Comparison of ENCODE assay signal across 18 cellular contexts in the genomic region with DNA sequence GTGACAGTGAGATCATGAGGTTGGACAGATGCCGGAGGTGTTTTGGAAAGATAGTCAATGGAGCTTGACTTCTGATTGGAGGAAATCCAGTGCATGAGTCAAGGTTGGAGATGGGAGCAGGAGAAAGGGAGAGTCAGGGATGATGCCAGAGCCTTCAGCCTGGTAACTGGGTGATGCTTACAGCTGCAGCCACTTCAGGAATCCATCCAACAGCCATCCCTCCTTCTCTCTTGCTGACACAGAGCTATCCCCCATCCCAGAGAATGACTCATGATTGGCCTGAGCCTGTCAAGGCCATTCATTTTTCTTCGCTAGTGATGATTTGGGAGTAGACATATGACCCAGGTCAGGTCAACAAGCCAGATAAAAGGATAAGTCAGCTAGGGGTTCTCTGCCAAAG.
DNase-seq lines count a peak whose midpoint lies in the region; ATAC-seq and TF ChIP-seq lines count a peak whose summit lies in the region.
"Had no signal": no experiment of that assay in that cellular context is flagged by ENCODE, and none has a peak within 500 bp of the region (broad histone marks: within the 10 kb centered on the region; RNA-seq: fewer than 3 reads in every experiment).

No MANE protein-coding gene starts in this region.

- TF ChIP-seq EP300 in sigmoid colon (IDR thresholded peaks at IDR 0.05): no peak

- H3K4me1 ChIP-seq in IMR-90 (ENCODE audit: control insufficient read depth, insufficient read depth, low read length) (peaks cover 9% of the 10 kb centered on the region), left lung (no peaks in the 10 kb centered on the region), sigmoid colon (peaks cover 0 to 7% (median 0%) of the 10 kb centered on the region in 4 donors)
- H3K4me1 ChIP-seq: colonic mucosa had no signal

- H2BK15ac ChIP-seq in IMR-90 (ENCODE audit: low read depth, low read length): 0 out of 3 replicates have a peak overlapping the region, but pooled peaks have one; percentile 4

- H3K4me3 ChIP-seq in IMR-90 (ENCODE audit: insufficient read depth, low read depth, low read length): no peak overlapping the region
- no peak overlapping the region for H3K4me3 ChIP-seq in brain microvascular endothelial cell (ENCODE audit: low read depth, low read length)
- H3K4me3 ChIP-seq in left lung: no peak overlapping the region
- H3K4me3 ChIP-seq in sigmoid colon: no peak overlapping the region
- H3K4me3 ChIP-seq: colonic mucosa had no signal

- no peak for TF ChIP-seq POLR2A in IMR-90 (IDR thresholded peaks at IDR 0.05; ENCODE audit: low read depth, low read length)
- TF ChIP-seq POLR2A in sigmoid colon (IDR thresholded peaks at IDR 0.05): no peak

- POLR2A ChIA-PET in IMR-90 (lab: Charles Lee; ENCODE audit: unreplicated experiment): interaction anchor here (0.7 kb wide), 1 partner anchor 59 kb away, joined by 5 read pairs; no protein-coding TSS in a partner anchor

- H3K27ac ChIP-seq in IMR-90 (ENCODE audit: insufficient read depth, low read length) (no peak overlapping the region), brain microvascular endothelial cell (no peak overlapping the region), left lung (no peak overlapping the region), sigmoid colon (no peak overlapping the region)
- H3K27ac ChIP-seq: colonic mucosa had no signal

- H4K20me1 ChIP-seq in IMR-90 (ENCODE audit: insufficient read depth, low read length): no peaks in the 10 kb centered on the region

- H3K27me3 ChIP-seq in IMR-90 (ENCODE audit: control insufficient read depth, insufficient read depth, low read length): no peaks in the 10 kb centered on the region
- H3K27me3 ChIP-seq in brain microvascular endothelial cell (replicated peaks): no peaks in the 10 kb centered on the region
- H3K27me3 ChIP-seq in left lung: no peaks in the 10 kb centered on the region
- no peaks in the 10 kb centered on the region for H3K27me3 ChIP-seq in sigmoid colon
- H3K27me3 ChIP-seq: colonic mucosa had no signal

- no peak overlapping the region for H2AK9ac ChIP-seq in IMR-90 (replicated peaks; ENCODE audit: low read depth, low read length, poor library complexity)

- no peak for TF ChIP-seq RAD21 in IMR-90 (IDR thresholded peaks at IDR 0.05; ENCODE audit: low read length)

- H3K36me3 ChIP-seq in IMR-90 (ENCODE audit: control insufficient read depth, insufficient read depth, low read length) (no peaks in the 10 kb centered on the region), brain microvascular endothelial cell (replicated peaks) (no peaks in the 10 kb centered on the region), left lung (no peaks in the 10 kb centered on the region), sigmoid colon (no peaks in the 10 kb centered on the region)
- H3K36me3 ChIP-seq: colonic mucosa had no signal

- H4K8ac ChIP-seq in IMR-90 (ENCODE audit: low read depth in 2 of 2, low read length in 2 of 2): no peak overlapping the region

- in situ Hi-C loops in IMR-90 (cut with MboI; ENCODE audit: low sequenced_read_pairs): no loop called here
- in situ Hi-C loops in brain microvascular endothelial cell (cut with HindIII; ENCODE audit: low pct_ligation_motif_present, low sequenced_read_pairs): no loop called here

- 80% methylated on average over 1 of the region's 2 CpGs; no CpG with 5 or more reads in 1 of the 2 experiments for WGBS in IMR-90 (ENCODE audit: extremely low coverage in 2 of 2, insufficient read length in 1 of 2), 2 experiments
- 90 to 94% methylated on average over 2 of the region's 2 CpGs for WGBS in sigmoid colon, 2 donors

- ATAC-seq in IMR-90 (ENCODE audit: low read depth) (peak; percentile 83), left lung (peak; percentile 55)
- ATAC-seq: activated T-cell treated with anti-CD3 and anti-CD28 coated beads, Interleukin-2, amount 50 U/mL, for 72 hours; left lobe of liver; SK-N-SH treated with all-trans-retinoic acid at 6 μM for 48 hours had no signal

- H2AK5ac ChIP-seq in IMR-90 (ENCODE audit: low read depth, low read length): no peak overlapping the region

- no peak overlapping the region for H2BK20ac ChIP-seq in IMR-90 (ENCODE audit: low read depth, low read length)

- H3K23ac ChIP-seq in IMR-90 (ENCODE audit: low read depth, low read length): no peak overlapping the region

- peak overlapping the region; percentile 11; the same call in 1 of the 2 replicates for H3K18ac ChIP-seq in IMR-90 (ENCODE audit: low read depth, low read length)

- H3K14ac ChIP-seq in IMR-90 (replicated peaks; ENCODE audit: low read depth, low read length): no peak overlapping the region

- no peak overlapping the region for H2BK120ac ChIP-seq in IMR-90 (ENCODE audit: low read depth, low read length)

- 0 out of 2 replicates have a peak, but pooled peaks cover 7% of the 10 kb centered on the region for H3K9me1 ChIP-seq in IMR-90 (ENCODE audit: insufficient read depth, low read length)

- dilution Hi-C loops in IMR-90 (cut with HindIII; ENCODE audit: low sequenced_read_pairs, unreplicated experiment): no loop called here

- intact Hi-C loops in IMR-90 (cut with micrococcal nuclease) (no loop called here), left lung (cut with DNase I) (no loop called here), sigmoid colon (cut with DNase I) (no loop called here)

- DNase-seq in AG08395 (ENCODE audit: low spot score) (peak; percentile 12), IMR-90 (peak; percentile 87), brain microvascular endothelial cell (peak; percentile 59), left lung (no peak), MV-4-11 (lab: John Stamatoyannopoulos, UW) (no peak), sigmoid colon (no peak)
- no peak for DNase-seq in central memory CD4-positive, alpha-beta T cell
- no peak for DNase-seq in stimulated activated CD4-positive, alpha-beta T cell treated with anti-CD3 and anti-CD28 coated beads, Interleukin-4, amount 100 ng/mL, for 1 hour
- DNase-seq: ACHN; activated CD4-positive, alpha-beta memory T cell treated with anti-CD3 and anti-CD28 coated beads for 36 hours; activated T-cell treated with anti-CD3 and anti-CD28 coated beads, Interleukin-2, amount 50 U/mL, for 72 hours; colonic mucosa; NCI-H2081; NCI-H69; OCI-M1; posterior cingulate gyrus had no signal

- H3K56ac ChIP-seq in IMR-90 (ENCODE audit: extremely low read depth, insufficient read depth, low read length): no peak overlapping the region

- no peak overlapping the region; the same call in 1 of the 2 replicates for H3K4me2 ChIP-seq in IMR-90 (ENCODE audit: low read depth, low read length)

- CTCF ChIA-PET in IMR-90 (lab: Yijun Ruan, JAX): no interaction called here

- H3K9me3 ChIP-seq in IMR-90 (ENCODE audit: control insufficient read depth, insufficient read depth, low read length) (no peaks in the 10 kb centered on the region), left lung (no peaks in the 10 kb centered on the region), sigmoid colon (no peaks in the 10 kb centered on the region)
- H3K9me3 ChIP-seq: colonic mucosa had no signal

- no peak overlapping the region for H3K9ac ChIP-seq in IMR-90 (ENCODE audit: low read depth, low read length)

- BruUV-seq in IMR-90 (replicated peaks; lab: Mats Ljungman, UMichigan): no TSS peak

- H4K5ac ChIP-seq in IMR-90 (ENCODE audit: low read depth, low read length): no peak overlapping the region

- H4K91ac ChIP-seq in IMR-90 (ENCODE audit: insufficient read depth, low read depth, low read length): no peak overlapping the region

- no peak overlapping the region for H2AFZ ChIP-seq in IMR-90 (replicated peaks; ENCODE audit: low read length, poor library complexity)

- TF ChIP-seq CTCF in IMR-90 (conservative IDR thresholded peaks at IDR 0.05; ENCODE audit: low read depth, low read length): no peak
- TF ChIP-seq CTCF in brain microvascular endothelial cell (IDR thresholded peaks at IDR 0.05; ENCODE audit: low read depth, low read length, missing control alignments): no peak
- TF ChIP-seq CTCF in left lung (IDR thresholded peaks at IDR 0.05): no peak
- TF ChIP-seq CTCF in sigmoid colon (IDR thresholded peaks at IDR 0.05): no peak

- H3K79me1 ChIP-seq in IMR-90 (ENCODE audit: low read depth in 1 of 2, low read length in 2 of 2): no peaks in the 10 kb centered on the region

- no peak overlapping the region for H2BK5ac ChIP-seq in IMR-90 (ENCODE audit: low read depth, low read length, poor library complexity, severe bottlenecking)

- no peak overlapping the region for H3K4ac ChIP-seq in IMR-90 (ENCODE audit: low read depth, low read length)

TF ChIP-seq in IMR-90, 13 proteins besides CTCF, POLR2A, EP300 and RAD21:
- TF ChIP-seq SMC3 (IDR thresholded peaks at IDR 0.05; ENCODE audit: low read depth, low read length): no peak
- no peak for TF ChIP-seq MAZ (IDR thresholded peaks at IDR 0.05; ENCODE audit: borderline replicate concordance, low read depth, low read length)
- TF ChIP-seq NFE2L2 (IDR thresholded peaks at IDR 0.05; ENCODE audit: low read depth, low read length): no peak
- TF ChIP-seq FOS (IDR thresholded peaks at IDR 0.05; ENCODE audit: low read depth, low read length): no peak
- TF ChIP-seq RFX5 (IDR thresholded peaks at IDR 0.05; ENCODE audit: low read depth, low read length): no peak
- no peak for TF ChIP-seq USF2 (IDR thresholded peaks at IDR 0.05; ENCODE audit: low read depth, low read length)
- no peak for TF ChIP-seq ELK1 (IDR thresholded peaks at IDR 0.05; ENCODE audit: borderline replicate concordance, low read depth, low read length)
- TF ChIP-seq MAFK (IDR thresholded peaks at IDR 0.05; ENCODE audit: low read depth, low read length): no peak
- no peak for TF ChIP-seq CEBPB (IDR thresholded peaks at IDR 0.05; ENCODE audit: low read depth, low read length)
- no peak for TF ChIP-seq CHD1 (IDR thresholded peaks at IDR 0.05; ENCODE audit: low read depth, low read length)
- no peak for TF ChIP-seq RCOR1 (IDR thresholded peaks at IDR 0.05; ENCODE audit: insufficient replicate concordance, low read length)
- TF ChIP-seq MXI1 (IDR thresholded peaks at IDR 0.05; ENCODE audit: borderline replicate concordance, low read depth, low read length): no peak

Comparison
In these comparisons a context has a peak if more than half of its experiments do, and no peak if none do; other contexts are left out.
1. DNase-seq: peak in AG08395 (single experiment), IMR-90 (single experiment) and brain microvascular endothelial cell (single experiment); none in left lung (0 of 2), MV-4-11 (single experiment), central memory CD4-positive, alpha-beta T cell (single experiment), stimulated activated CD4-positive, alpha-beta T cell treated with anti-CD3 and anti-CD28 coated beads, Interleukin-4, amount 100 ng/mL, for 1 hour (single experiment) and sigmoid colon (single experiment).